In the genomic region with DNA sequence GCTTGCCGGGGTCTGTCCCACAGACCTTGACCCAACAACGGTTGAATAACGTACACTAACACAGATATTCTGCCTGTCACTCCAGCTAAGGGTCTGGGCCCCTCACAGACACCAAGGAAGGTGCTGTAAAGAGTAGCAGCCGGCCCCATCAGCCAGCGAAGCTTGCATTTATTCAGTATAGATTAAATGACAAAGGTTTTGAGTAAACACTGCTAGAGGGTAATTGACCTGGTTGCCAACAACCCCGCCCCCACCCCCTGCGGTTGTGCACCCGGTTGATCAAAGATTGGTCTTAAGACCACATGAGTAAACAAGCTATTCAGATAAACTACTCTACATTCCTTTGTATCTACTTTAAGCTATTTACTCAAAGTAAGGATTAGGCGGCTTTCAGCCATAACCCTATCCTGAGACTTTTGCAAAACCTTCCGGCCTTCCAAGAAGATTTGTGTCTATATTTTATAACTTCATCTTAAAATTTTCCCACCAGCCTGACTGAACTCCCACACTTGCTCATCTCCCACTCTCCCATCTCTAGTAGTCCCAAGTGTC, we compare ENCODE assay signal across 13 cellular contexts.
"Had no signal": no experiment of that assay in that cellular context is flagged by ENCODE, and none has a peak within 500 bp of the region (broad histone marks: within the 10 kb centered on the region; RNA-seq: fewer than 3 reads in every experiment).

No MANE protein-coding gene starts in this region.

- H3K27ac Mint-ChIP-seq: activated naive CD4-positive, alpha-beta T cell treated with anti-CD3 and anti-CD28 coated beads for 36 hours; activated T-helper 17 cell treated with anti-CD3 and anti-CD28 coated beads, Interleukin-2, amount 50 U/mL, for 72 hours; mesothelial cell of epicardium had no signal

- ATAC-seq: activated CD4-positive, CD25-positive, alpha-beta regulatory T cell treated with anti-CD3 and anti-CD28 coated beads, Interleukin-2, amount 50 U/mL, for 24 hours; activated T-helper 17 cell treated with anti-CD3 and anti-CD28 coated beads, Interleukin-2, amount 50 U/mL, for 72 hours; left colon; lower lobe of right lung; upper lobe of right lung had no signal

- H3K36me3 ChIP-seq: lower lobe of right lung, ovary, thoracic aorta, upper lobe of right lung had no signal

- H3K9me3 Mint-ChIP-seq: activated naive CD4-positive, alpha-beta T cell treated with anti-CD3 and anti-CD28 coated beads for 36 hours; activated T-helper 17 cell treated with anti-CD3 and anti-CD28 coated beads, Interleukin-2, amount 50 U/mL, for 72 hours; mesothelial cell of epicardium had no signal

- H3K27me3 ChIP-seq: dorsolateral prefrontal cortex, ovary, stomach, upper lobe of right lung had no signal

- H3K27ac ChIP-seq: dorsolateral prefrontal cortex, lower lobe of right lung, ovary, stomach, thoracic aorta, upper lobe of right lung had no signal

- DNase-seq: activated naive CD4-positive, alpha-beta T cell treated with anti-CD3 and anti-CD28 coated beads for 36 hours; dorsolateral prefrontal cortex; left colon; lower lobe of right lung; ovary; stimulated activated CD4-positive, alpha-beta T cell treated with anti-CD3 and anti-CD28 coated beads, Interleukin-12 subunit alpha, Interleukin-12 subunit beta, amount 100 ng/mL, for 4 hours; stimulated activated CD4-positive, alpha-beta T cell treated with anti-CD3 and anti-CD28 coated beads, Interleukin-2, amount 100 ng/mL, for 24 hours; stomach; upper lobe of right lung had no signal

- H3K27me3 Mint-ChIP-seq: activated T-helper 17 cell treated with anti-CD3 and anti-CD28 coated beads, Interleukin-2, amount 50 U/mL, for 72 hours had no signal

- H3K4me3 ChIP-seq: dorsolateral prefrontal cortex, lower lobe of right lung, ovary, stomach, thoracic aorta, upper lobe of right lung had no signal

- H3K4me3 Mint-ChIP-seq: activated naive CD4-positive, alpha-beta T cell treated with anti-CD3 and anti-CD28 coated beads for 36 hours; activated T-helper 17 cell treated with anti-CD3 and anti-CD28 coated beads, Interleukin-2, amount 50 U/mL, for 72 hours; mesothelial cell of epicardium had no signal

- H3K4me1 ChIP-seq: upper lobe of right lung had no signal

- H3K9me3 ChIP-seq: lower lobe of right lung, ovary, thoracic aorta, upper lobe of right lung had no signal

- H3K4me1 Mint-ChIP-seq: activated T-helper 17 cell treated with anti-CD3 and anti-CD28 coated beads, Interleukin-2, amount 50 U/mL, for 72 hours had no signal

- H3K36me3 Mint-ChIP-seq: mesothelial cell of epicardium had no signal
